Comparison of ENCODE assay signal across 14 cellular contexts in genomic region chr4:15542795-15543194, GRCh38.
DNase-seq lines count a peak whose midpoint lies in the region; ATAC-seq and TF ChIP-seq lines count a peak whose summit lies in the region.
"Had no signal": no experiment of that assay in that cellular context is flagged by ENCODE, and none has a peak within 500 bp of the region (broad histone marks: within the 10 kb centered on the region; RNA-seq: fewer than 3 reads in every experiment).

No MANE protein-coding gene starts in this region.

- DNase-seq in heart left ventricle (peak in 4 of 5 donors; percentile 43 to 65 (median 55)), right atrium auricular region (ENCODE audit: low spot score) (no peak), fibroblast of pulmonary artery (ENCODE audit: low read depth) (peak; percentile 13), mucosa of gallbladder (ENCODE audit: low spot score) (peak; percentile 38), thyroid gland (peak; percentile 51 to 73), iPS-NIHi7 (ENCODE audit: extremely low spot score) (no peak)
- DNase-seq: ACHN; Calu3; CD4-positive, CD25-positive, alpha-beta regulatory T cell; DMS 273 treated with DMSO at 0.1 percent for 48 hours; GM23248 had no signal

- H3K9me3 ChIP-seq in heart left ventricle (no peaks in the 10 kb centered on the region), right atrium auricular region (no peaks in the 10 kb centered on the region), thyroid gland (no peaks in the 10 kb centered on the region)
- H3K9me3 ChIP-seq: BLaER1 treated with 17β-estradiol and CSF1 and Interleukin-3, amounts not matched to agents 10 nM and 100 nM had no signal

- peak; percentile 89 to 99 (median 96) for ATAC-seq in heart left ventricle
- no peak for ATAC-seq in HG02571 (IDR thresholded peaks at IDR 0.05; ENCODE audit: unreplicated experiment)
- no peak for ATAC-seq in GM18868 (IDR thresholded peaks at IDR 0.05; ENCODE audit: unreplicated experiment)

- peaks cover 0 to 70% (median 13%) of the 10 kb centered on the region in 9 donors for H3K36me3 ChIP-seq in heart left ventricle
- peaks cover 10% of the 10 kb centered on the region for H3K36me3 ChIP-seq in right atrium auricular region
- H3K36me3 ChIP-seq in thyroid gland, result no peaks in the 10 kb centered on the region

- TF ChIP-seq POLR2A in heart left ventricle (IDR thresholded peaks at IDR 0.05) (no peak), thyroid gland (IDR thresholded peaks at IDR 0.05) (no peak)

- intact Hi-C loops in heart left ventricle (cut with DNase I), result no loop called here
- intact Hi-C loops in thyroid gland (cut with DNase I), result no loop called here

- 33 to 50% (median 44%) methylated on average over 6 of the region's 6 CpGs for WGBS in heart left ventricle, 4 donors
- 51 to 61% methylated on average over 6 of the region's 6 CpGs for WGBS in thyroid gland, 2 donors

- H3K27me3 ChIP-seq in heart left ventricle (no peaks in the 10 kb centered on the region), right atrium auricular region (no peaks in the 10 kb centered on the region), thyroid gland (no peaks in the 10 kb centered on the region)
- H3K27me3 ChIP-seq: BLaER1 treated with 17β-estradiol and CSF1 and Interleukin-3, amounts not matched to agents 10 nM and 100 nM had no signal

- H3K27ac ChIP-seq in heart left ventricle, result peak overlapping the region in 5 of 12 donors; percentile 14 to 55 (median 24)
- H3K27ac ChIP-seq in right atrium auricular region, result no peak overlapping the region
- no peak overlapping the region for H3K27ac ChIP-seq in thyroid gland
- H3K27ac ChIP-seq: BLaER1 treated with 17β-estradiol and CSF1 and Interleukin-3, amounts not matched to agents 10 nM and 100 nM; GM23248 had no signal

- H3K4me1 ChIP-seq in heart left ventricle (peaks cover 0 to 17% (median 1%) of the 10 kb centered on the region in 12 donors), right atrium auricular region (peaks cover 0 to 3% of the 10 kb centered on the region in 2 donors), thyroid gland (peaks cover 0 to 5% of the 10 kb centered on the region in 2 donors)

- H3K4me3 ChIP-seq in heart left ventricle (no peak overlapping the region), right atrium auricular region (no peak overlapping the region), fibroblast of pulmonary artery (replicated peaks; ENCODE audit: low read depth, low read length) (no peak overlapping the region), thyroid gland (replicated peaks in 1 of 3) (no peak overlapping the region)
- H3K4me3 ChIP-seq: BLaER1 treated with 17β-estradiol and CSF1 and Interleukin-3, amounts not matched to agents 10 nM and 100 nM; GM23248 had no signal

- TF ChIP-seq CTCF in heart left ventricle (IDR thresholded peaks at IDR 0.05), result peak in 1 of 12 donors; percentile 13
- no peak for TF ChIP-seq CTCF in right atrium auricular region (IDR thresholded peaks at IDR 0.05)
- TF ChIP-seq CTCF in fibroblast of pulmonary artery (IDR thresholded peaks at IDR 0.05; ENCODE audit: low read length, missing control alignments), result no peak
- peak in 2 of 6 experiments; percentile 22 to 33 for TF ChIP-seq CTCF in thyroid gland (IDR thresholded peaks at IDR 0.05)

Comparison
In these comparisons a context has a peak if more than half of its experiments do, and no peak if none do; other contexts are left out.
1. DNase-seq: peak in heart left ventricle (4 of 5), fibroblast of pulmonary artery (single experiment), mucosa of gallbladder (single experiment) and thyroid gland (2 of 2); none in right atrium auricular region (single experiment) and iPS-NIHi7 (single experiment).
2. ATAC-seq: peak in heart left ventricle (4 of 4); none in HG02571 (single experiment) and GM18868 (single experiment).